In the genomic region with DNA sequence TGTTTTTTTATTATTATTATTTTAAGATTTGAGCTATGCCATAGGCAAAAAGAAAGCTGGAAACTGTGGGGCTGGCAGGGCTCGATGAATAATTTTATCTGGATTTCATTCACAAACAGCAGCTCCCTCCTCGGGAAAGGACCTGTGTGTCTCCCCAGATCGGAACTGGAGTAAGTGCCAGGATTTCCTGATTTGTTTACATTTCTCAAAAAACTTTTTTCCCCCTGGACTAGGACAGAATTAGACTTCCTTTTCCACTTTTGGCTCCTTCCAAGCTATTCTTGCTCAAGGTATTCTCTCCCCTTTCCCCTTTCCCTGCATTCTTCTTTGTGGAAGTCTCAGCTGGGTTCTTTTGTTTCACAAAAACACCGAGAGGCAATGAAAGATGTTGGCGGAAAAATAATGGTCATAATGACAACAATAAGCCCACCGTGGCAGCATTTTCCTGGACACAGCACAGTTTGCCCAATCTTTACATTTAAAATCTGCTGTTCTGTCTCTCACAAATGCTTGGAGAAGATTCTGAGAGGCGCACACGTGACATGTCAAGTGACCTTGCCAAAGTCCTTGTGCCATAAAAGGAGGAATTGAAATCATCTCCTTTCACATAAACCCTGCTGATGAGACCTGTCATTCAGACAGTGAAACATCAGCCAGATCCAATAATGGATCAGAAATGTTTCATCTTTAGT, we compare ENCODE assay signal across 15 cellular contexts.
DNase-seq lines count a peak whose midpoint lies in the region; ATAC-seq and TF ChIP-seq lines count a peak whose summit lies in the region.
"Had no signal": no experiment of that assay in that cellular context is flagged by ENCODE, and none has a peak within 500 bp of the region (broad histone marks: within the 10 kb centered on the region; RNA-seq: fewer than 3 reads in every experiment).

No MANE protein-coding gene starts in this region.

- TF ChIP-seq EP300 in gastroesophageal sphincter (IDR thresholded peaks at IDR 0.05), result no peak

- H3K27me3 ChIP-seq in GM23338 (ENCODE audit: insufficient read depth) (no peaks in the 10 kb centered on the region), right cardiac atrium (ENCODE audit: control insufficient read depth, insufficient read depth) (no peaks in the 10 kb centered on the region), smooth muscle cell (ENCODE audit: low read depth) (no peaks in the 10 kb centered on the region), gastroesophageal sphincter (no peaks in the 10 kb centered on the region)

- no peaks in the 10 kb centered on the region for H3K9me3 Mint-ChIP-seq in GM23338
- H3K9me3 Mint-ChIP-seq in WTC11, result no peaks in the 10 kb centered on the region
- no peaks in the 10 kb centered on the region for H3K9me3 Mint-ChIP-seq in naive thymus-derived CD8-positive, alpha-beta T cell
- H3K9me3 Mint-ChIP-seq: CD8-positive, alpha-beta memory T cell; central memory CD8-positive, alpha-beta T cell had no signal

- peak overlapping the region; percentile 37; the same call in 1 of the 2 replicates for H3K4me3 ChIP-seq in GM23338
- H3K4me3 ChIP-seq in right cardiac atrium (ENCODE audit: low read length), result peak overlapping the region; percentile 32
- no peak overlapping the region for H3K4me3 ChIP-seq in smooth muscle cell
- peak overlapping the region in 1 of 2 donors; percentile 13 for H3K4me3 ChIP-seq in gastroesophageal sphincter

- peak overlapping the region; percentile 63 for H3K4me2 ChIP-seq in GM23338
- H3K4me2 ChIP-seq in smooth muscle cell, result peak overlapping the region; percentile 41

- H3K4me1 Mint-ChIP-seq in GM23338 (peaks cover 22% of the 10 kb centered on the region), WTC11 (peaks cover 31% of the 10 kb centered on the region)
- peaks cover 2 to 10% (median 5%) of the 10 kb centered on the region in 4 donors for H3K4me1 Mint-ChIP-seq in naive thymus-derived CD8-positive, alpha-beta T cell

- DNase-seq in GM23338 (ENCODE audit: low spot score) (peak; percentile 11), WTC11 (ENCODE audit: low spot score) (no peak), right cardiac atrium (no peak), smooth muscle cell (lab: John Stamatoyannopoulos, UW; ENCODE audit: unreplicated experiment) (no peak), activated T-cell treated with anti-CD3 and anti-CD28 coated beads for 4 hours (no peak)
- no peak for DNase-seq in naive thymus-derived CD8-positive, alpha-beta T cell
- DNase-seq: activated CD4-positive, alpha-beta T cell treated with anti-CD3 and anti-CD28 coated beads for 1 hour; activated gamma-delta T cell; CD8-positive, alpha-beta memory T cell; mesendoderm; NCI-H2171 treated with DMSO at 0.1 percent for 48 hours; SHP77 had no signal

- H3K4me3 Mint-ChIP-seq in GM23338, result peak overlapping the region; percentile 5; the same call in 1 of the 3 replicates
- H3K4me3 Mint-ChIP-seq in WTC11, result peak overlapping the region; percentile 5
- no peak overlapping the region for H3K4me3 Mint-ChIP-seq in naive thymus-derived CD8-positive, alpha-beta T cell
- H3K4me3 Mint-ChIP-seq: central memory CD8-positive, alpha-beta T cell had no signal

- H3K4me1 ChIP-seq in GM23338 (ENCODE audit: insufficient read depth) (peaks cover 21% of the 10 kb centered on the region), right cardiac atrium (ENCODE audit: control insufficient read depth, insufficient read depth, low read length) (peaks cover 10% of the 10 kb centered on the region), smooth muscle cell (ENCODE audit: low read depth) (peaks cover 17% of the 10 kb centered on the region), gastroesophageal sphincter (peaks cover 9 to 42% (median 12%) of the 10 kb centered on the region in 3 donors)

- TF ChIP-seq CTCF in GM23338 (conservative IDR thresholded peaks at IDR 0.05; ENCODE audit: low read depth in 2 of 2) (no peak), WTC11 (IDR thresholded peaks at IDR 0.05) (no peak), smooth muscle cell (IDR thresholded peaks at IDR 0.05; ENCODE audit: borderline replicate concordance, insufficient read depth, poor library complexity, severe bottlenecking) (no peak), gastroesophageal sphincter (IDR thresholded peaks at IDR 0.05) (no peak)

- no peak; the same call in 2 of the 3 replicates for ATAC-seq in GM23338
- ATAC-seq in WTC11, result no peak
- ATAC-seq in right cardiac atrium, result peak; percentile 27 to 42
- ATAC-seq in gastroesophageal sphincter, result no peak
- ATAC-seq in HG03196 (IDR thresholded peaks at IDR 0.05; ENCODE audit: unreplicated experiment), result no peak
- ATAC-seq in naive thymus-derived CD8-positive, alpha-beta T cell, result no peak

- no peak overlapping the region for H3K9ac ChIP-seq in smooth muscle cell (ENCODE audit: low read depth)

- H3K27me3 Mint-ChIP-seq in GM23338 (ENCODE audit: insufficient read depth, low read depth, poor library complexity) (peaks cover 2% of the 10 kb centered on the region), WTC11 (ENCODE audit: low read depth) (no peaks in the 10 kb centered on the region)
- peaks cover 0 to 13% (median 4%) of the 10 kb centered on the region in 5 donors for H3K27me3 Mint-ChIP-seq in naive thymus-derived CD8-positive, alpha-beta T cell
- H3K27me3 Mint-ChIP-seq: central memory CD8-positive, alpha-beta T cell had no signal

- TF ChIP-seq POLR2A in gastroesophageal sphincter (IDR thresholded peaks at IDR 0.05), result no peak

- H2AFZ ChIP-seq in GM23338 (peak overlapping the region; percentile 69; the same call in 1 of the 2 replicates), smooth muscle cell (ENCODE audit: low read depth) (peak overlapping the region; percentile 78)

- CTCF ChIA-PET in WTC11 (lab: Charles Lee), result interaction anchor here (1.2 kb wide), 1 partner anchor 346 kb away, joined by 4 read pairs; no protein-coding TSS in a partner anchor

- no peaks in the 10 kb centered on the region for H3K9me3 ChIP-seq in right cardiac atrium (ENCODE audit: control insufficient read depth, low read length)
- H3K9me3 ChIP-seq in smooth muscle cell (replicated peaks; ENCODE audit: low read depth), result no peaks in the 10 kb centered on the region
- H3K9me3 ChIP-seq in gastroesophageal sphincter, result no peaks in the 10 kb centered on the region

- H3K79me2 ChIP-seq in GM23338 (replicated peaks; ENCODE audit: insufficient read depth) (no peaks in the 10 kb centered on the region), smooth muscle cell (ENCODE audit: low read depth) (no peaks in the 10 kb centered on the region)

- H4K20me1 ChIP-seq in GM23338 (replicated peaks; ENCODE audit: insufficient read depth), result no peaks in the 10 kb centered on the region
- H4K20me1 ChIP-seq in smooth muscle cell (ENCODE audit: low read depth), result no peaks in the 10 kb centered on the region

- H3K36me3 ChIP-seq in GM23338 (ENCODE audit: insufficient read depth) (no peaks in the 10 kb centered on the region), smooth muscle cell (ENCODE audit: low read depth) (no peaks in the 10 kb centered on the region), gastroesophageal sphincter (no peaks in the 10 kb centered on the region)

- peaks cover 9% of the 10 kb centered on the region; the same call in 1 of the 2 replicates for H3K9me2 ChIP-seq in GM23338 (ENCODE audit: insufficient read depth)

- 36% methylated on average over 8 of the region's 8 CpGs for WGBS in right cardiac atrium
- WGBS in smooth muscle cell (ENCODE audit: low lambda C conversion rate), result 67% methylated on average over 8 of the region's 8 CpGs
- 23 to 44% methylated on average over 6 to 8 of the region's 8 CpGs for WGBS in gastroesophageal sphincter (ENCODE audit: low coverage in 1 of 2), 2 donors

- POLR2A ChIA-PET in WTC11 (lab: Charles Lee), result no interaction called here
- POLR2A ChIA-PET in naive thymus-derived CD8-positive, alpha-beta T cell (lab: Charles Lee), result no interaction called here

- intact Hi-C loops in right cardiac atrium (cut with DNase I), result loop anchor here in 3 of 4 donors (5.0 to 10.0 kb wide), 3 partner anchors 734 to 816 kb away; no protein-coding TSS in a partner anchor

- H3K27ac Mint-ChIP-seq in GM23338 (peak overlapping the region; percentile 48), WTC11 (peak overlapping the region; percentile 10; the same call in 1 of the 2 replicates)
- no peak overlapping the region for H3K27ac Mint-ChIP-seq in naive thymus-derived CD8-positive, alpha-beta T cell

- peak overlapping the region; percentile 29; the same call in 1 of the 2 replicates for H3K27ac ChIP-seq in GM23338 (ENCODE audit: low read depth)
- H3K27ac ChIP-seq in right cardiac atrium (ENCODE audit: low read length), result no peak overlapping the region
- H3K27ac ChIP-seq in smooth muscle cell (ENCODE audit: low read depth), result no peak overlapping the region
- H3K27ac ChIP-seq in gastroesophageal sphincter, result peak overlapping the region in 1 of 4 donors; percentile 38

- no peaks in the 10 kb centered on the region for H3K36me3 Mint-ChIP-seq in GM23338 (ENCODE audit: low read depth)
- H3K36me3 Mint-ChIP-seq in WTC11, result no peaks in the 10 kb centered on the region
- H3K36me3 Mint-ChIP-seq in naive thymus-derived CD8-positive, alpha-beta T cell, result no peaks in the 10 kb centered on the region

- H3F3A ChIP-seq in GM23338 (replicated peaks; ENCODE audit: low read depth) (no peaks in the 10 kb centered on the region), smooth muscle cell (ENCODE audit: low read depth) (peaks cover 5% of the 10 kb centered on the region)

TF ChIP-seq in GM23338, 12 proteins besides CTCF, POLR2A, EP300 and RAD21:
- TF ChIP-seq ZNF331 (CRISPR knock-in tag; IDR thresholded peaks at IDR 0.05; ENCODE audit: low read depth), result no peak
- no peak for TF ChIP-seq JUNB (IDR thresholded peaks at IDR 0.05; ENCODE audit: unreplicated experiment)

TF ChIP-seq in WTC11, 78 proteins besides CTCF, POLR2A, EP300 and RAD21 (continues in another document):
- TF ChIP-seq KAT7 (CRISPR knock-in tag; IDR thresholded peaks at IDR 0.05; ENCODE audit: borderline replicate concordance) (no peak), GTF2I (CRISPR knock-in tag; conservative IDR thresholded peaks at IDR 0.05) (no peak), ZNF423 (CRISPR knock-in tag; IDR thresholded peaks at IDR 0.05) (no peak), ZNF219 (CRISPR knock-in tag; IDR thresholded peaks at IDR 0.05; ENCODE audit: borderline replicate concordance) (no peak), FOXP1 (CRISPR knock-in tag; IDR thresholded peaks at IDR 0.05; ENCODE audit: borderline replicate concordance) (no peak), ZNF263 (CRISPR knock-in tag; IDR thresholded peaks at IDR 0.05; ENCODE audit: low read depth) (no peak), ETV6 (CRISPR knock-in tag; IDR thresholded peaks at IDR 0.05) (peak; percentile 77; the same call in 1 of the 2 replicates)
- TF ChIP-seq, protein P1, sequence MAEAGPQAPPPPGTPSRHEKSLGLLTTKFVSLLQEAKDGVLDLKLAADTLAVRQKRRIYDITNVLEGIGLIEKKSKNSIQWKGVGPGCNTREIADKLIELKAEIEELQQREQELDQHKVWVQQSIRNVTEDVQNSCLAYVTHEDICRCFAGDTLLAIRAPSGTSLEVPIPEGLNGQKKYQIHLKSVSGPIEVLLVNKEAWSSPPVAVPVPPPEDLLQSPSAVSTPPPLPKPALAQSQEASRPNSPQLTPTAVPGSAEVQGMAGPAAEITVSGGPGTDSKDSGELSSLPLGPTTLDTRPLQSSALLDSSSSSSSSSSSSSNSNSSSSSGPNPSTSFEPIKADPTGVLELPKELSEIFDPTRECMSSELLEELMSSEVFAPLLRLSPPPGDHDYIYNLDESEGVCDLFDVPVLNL (CRISPR knock-in tag; IDR thresholded peaks at IDR 0.05; ENCODE audit: borderline replicate concordance, low read depth), result no peak

Comparison
In these comparisons a context has a peak if more than half of its experiments do, and no peak if none do; other contexts are left out.
1. ATAC-seq: peak in right cardiac atrium (2 of 2); none in GM23338 (single experiment), WTC11 (single experiment), gastroesophageal sphincter (single experiment), HG03196 (single experiment) and naive thymus-derived CD8-positive, alpha-beta T cell (0 of 2).
2. H3K27ac Mint-ChIP-seq: peak in GM23338 (single experiment) and WTC11 (single experiment); none in naive thymus-derived CD8-positive, alpha-beta T cell (0 of 10).
3. H3K4me3 Mint-ChIP-seq: peak in GM23338 (single experiment) and WTC11 (single experiment); none in naive thymus-derived CD8-positive, alpha-beta T cell (0 of 10).